In the genomic region with DNA sequence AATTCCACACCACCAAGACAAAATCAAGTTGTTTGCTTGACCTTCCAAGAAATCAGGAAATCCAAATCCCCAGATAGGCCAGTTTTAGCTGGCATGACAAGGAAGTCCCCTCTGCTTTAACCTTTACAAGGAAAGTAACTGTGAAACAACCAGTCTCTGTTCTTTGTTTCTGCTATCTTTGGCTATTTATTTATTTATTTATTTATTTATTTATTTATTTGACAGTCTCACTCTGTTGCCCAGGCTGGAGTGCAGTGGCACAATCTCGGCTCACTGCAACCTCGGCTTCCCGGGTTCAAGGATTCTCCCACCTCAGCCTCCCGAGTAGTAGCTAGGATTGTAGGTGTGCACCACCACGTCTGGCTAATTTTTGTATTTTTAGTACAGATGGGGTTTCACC, we compare ENCODE assay signal across 11 cellular contexts. TPM values are rescaled to one million over a fixed set of nuclear protein-coding genes. Genes with fewer than 3 reads are reported as not detected.
"Had no signal": no experiment of that assay in that cellular context is flagged by ENCODE, and none has a peak within 500 bp of the region (broad histone marks: within the 10 kb centered on the region; RNA-seq: fewer than 3 reads in every experiment).

No MANE protein-coding gene starts in this region.

- ATAC-seq: K562 had no signal

- H3K27ac Mint-ChIP-seq: H9, HFFc6 had no signal

- H3K27ac ChIP-seq: GM23248 had no signal

- H3K4me3 ChIP-seq: GM23248, K562 had no signal

- H3K9me3 Mint-ChIP-seq: H9, HFFc6 had no signal

- FAIRE-seq: H1, H54, HTR-8/SVneo, K562 had no signal

- H3K4me3 Mint-ChIP-seq: H9, HFFc6 had no signal

- DNase-seq: GM23248, H9, HCEC 1CT, HFFc6, IMR-90, KG1 had no signal

RNA-seq across cellular contexts. Expression of a gene that starts 38.5 kb away (rescaled TPM):
- total RNA-seq: GM23248, H1, H9, HFFc6, HT-29, IMR-90, K562 had no signal
- polyA plus RNA-seq: GM23248, H1, IMR-90, K562 had no signal
